20 cellular contexts compared by ENCODE assay signal in genomic region chr16:17803625-17804410, GRCh38.
A peak's percentile ranks its signal among the peaks of the same experiment; 100 is the strongest.
DNase-seq lines count a peak whose midpoint lies in the region; ATAC-seq and TF ChIP-seq lines count a peak whose summit lies in the region.
"Had no signal": no experiment of that assay in that cellular context is flagged by ENCODE, and none has a peak within 500 bp of the region (broad histone marks: within the 10 kb centered on the region; RNA-seq: fewer than 3 reads in every experiment).

No MANE protein-coding gene starts in this region.

- no peak for ATAC-seq in GM18867 (IDR thresholded peaks at IDR 0.05; ENCODE audit: unreplicated experiment)
- ATAC-seq in GM19397 (IDR thresholded peaks at IDR 0.05; ENCODE audit: unreplicated experiment) = no peak
- ATAC-seq: heart right ventricle had no signal

- no peak for TF ChIP-seq CTCF in cardiac fibroblast (IDR thresholded peaks at IDR 0.05; ENCODE audit: low read depth, low read length)

- DNase-seq in ELF-1 (ENCODE audit: low read depth, low spot score) = peak; percentile 1
- peak; percentile 92 for DNase-seq in NCI-H460 (ENCODE audit: extremely low read depth, low read depth)
- DNase-seq in cardiac fibroblast (ENCODE audit: low read depth in 2 of 2) = peak; percentile 12 to 15
- DNase-seq in skeletal muscle cell (ENCODE audit: low read depth) = peak; percentile 93
- no peak for DNase-seq in NAMALWA (ENCODE audit: low spot score)
- no peak for DNase-seq in NCI-H1048 (lab: John Stamatoyannopoulos, UW)
- DNase-seq: activated naive CD4-positive, alpha-beta T cell treated with Interleukin-2 at 50 U/mL for 16 hours; aorta; CD4-positive, CD25-positive, alpha-beta regulatory T cell; DMS79; heart right ventricle; NCI-H1092; NCI-H2081 treated with DMSO at 0.1 percent for 48 hours; NCI-H526 treated with DMSO at 0.1 percent for 48 hours; nephron progenitor cell; spleen; transverse colon had no signal

- H3K4me3 ChIP-seq in cardiac fibroblast (replicated peaks in 1 of 2; ENCODE audit: low read depth in 2 of 2, low read length in 2 of 2) = no peak overlapping the region
- H3K4me3 ChIP-seq in skeletal muscle cell (ENCODE audit: low read depth, low read length) = no peak overlapping the region
- H3K4me3 ChIP-seq: heart right ventricle, prostate gland, spleen, transverse colon had no signal

Comparison
In these comparisons a context has a peak if more than half of its experiments do, and no peak if none do; other contexts are left out.
1. DNase-seq: peak in ELF-1 (single experiment), NCI-H460 (single experiment), cardiac fibroblast (2 of 2) and skeletal muscle cell (single experiment); none in NAMALWA (single experiment) and NCI-H1048 (single experiment).